ENCODE assay signal across 9 cellular contexts in genomic region chr9:116951588-116952433, GRCh38.
DNase-seq lines count a peak whose midpoint lies in the region; ATAC-seq and TF ChIP-seq lines count a peak whose summit lies in the region.
"Had no signal": no experiment of that assay in that cellular context is flagged by ENCODE, and none has a peak within 500 bp of the region (broad histone marks: within the 10 kb centered on the region; RNA-seq: fewer than 3 reads in every experiment).

No MANE protein-coding gene starts in this region.

- DNase-seq in GM12864 (ENCODE audit: low read depth) (peak; percentile 44), foreskin fibroblast (peak; percentile 43 to 91), NCI-H146 (lab: John Stamatoyannopoulos, UW) (no peak), transverse colon (no peak), SK-N-DZ (ENCODE audit: low spot score) (no peak), mesothelial cell of epicardium (ENCODE audit: low spot score in 2 of 2, unreplicated experiment in 2 of 2) (no peak)
- DNase-seq: NK-92 treated with Interleukin-12 subunit alpha and Interleukin-12 subunit beta, amount 100 ng/mL, for 24 hours had no signal

- peaks cover 15% of the 10 kb centered on the region for H3K27me3 Mint-ChIP-seq in mesothelial cell of epicardium (ENCODE audit: low read depth)

- no peak for TF ChIP-seq POLR2A in transverse colon (IDR thresholded peaks at IDR 0.05)

- in situ Hi-C loops in transverse colon (cut with MboI; ENCODE audit: low pct_ligation_motif_present in 1 of 4, low pct_unique_long_range_greater_than_20kb in 1 of 4, low sequenced_read_pairs in 3 of 4): no loop called here

- H3K9me3 ChIP-seq in transverse colon: no peaks in the 10 kb centered on the region

- intact Hi-C loops in transverse colon (cut with DNase I; ENCODE audit: low total_unique reads): no loop called here

- H3K9me3 Mint-ChIP-seq in mesothelial cell of epicardium: no peaks in the 10 kb centered on the region

- no peak overlapping the region for H3K27ac Mint-ChIP-seq in mesothelial cell of epicardium

- no peaks in the 10 kb centered on the region for H3K4me1 ChIP-seq in transverse colon

- TF ChIP-seq CTCF in GM12864 (IDR thresholded peaks at IDR 0.05; ENCODE audit: low read depth, low read length, missing control alignments): no peak
- no peak for TF ChIP-seq CTCF in foreskin fibroblast (IDR thresholded peaks at IDR 0.05; ENCODE audit: low read depth, low read length)
- no peak for TF ChIP-seq CTCF in transverse colon (IDR thresholded peaks at IDR 0.05)
- TF ChIP-seq CTCF in mesothelial cell of epicardium (IDR thresholded peaks at IDR 0.05; ENCODE audit: unreplicated experiment): no peak

- H3K36me3 ChIP-seq in transverse colon: no peaks in the 10 kb centered on the region

- 74% methylated on average over 3 of the region's 3 CpGs; no CpG with 5 or more reads in 1 of the 2 donors for WGBS in transverse colon (ENCODE audit: low coverage in 1 of 2), 2 donors

- TF ChIP-seq EP300 in transverse colon (IDR thresholded peaks at IDR 0.05; ENCODE audit: low read depth): no peak

- no peak overlapping the region for H3K4me3 Mint-ChIP-seq in mesothelial cell of epicardium

- H3K4me1 Mint-ChIP-seq in mesothelial cell of epicardium: no peaks in the 10 kb centered on the region

- H3K4me3 ChIP-seq in GM12864 (ENCODE audit: low read depth, low read length): no peak overlapping the region
- H3K4me3 ChIP-seq in foreskin fibroblast (ENCODE audit: low read depth in 1 of 2, low read length in 2 of 2): no peak overlapping the region
- no peak overlapping the region for H3K4me3 ChIP-seq in transverse colon

- H3K27ac ChIP-seq in transverse colon: no peak overlapping the region

- H3K27me3 ChIP-seq in transverse colon: no peaks in the 10 kb centered on the region

- peak; percentile 69 for ATAC-seq in GM21528 (IDR thresholded peaks at IDR 0.05; ENCODE audit: low FRiP score, unreplicated experiment)
- ATAC-seq in HG03442 (IDR thresholded peaks at IDR 0.05; ENCODE audit: unreplicated experiment): peak; percentile 79

- H3K36me3 Mint-ChIP-seq in mesothelial cell of epicardium: no peaks in the 10 kb centered on the region

Comparison
In these comparisons a context has a peak if more than half of its experiments do, and no peak if none do; other contexts are left out.
1. DNase-seq: peak in GM12864 (single experiment) and foreskin fibroblast (2 of 2); none in NCI-H146 (single experiment), transverse colon (single experiment), SK-N-DZ (single experiment) and mesothelial cell of epicardium (0 of 2).